In the genomic region with DNA sequence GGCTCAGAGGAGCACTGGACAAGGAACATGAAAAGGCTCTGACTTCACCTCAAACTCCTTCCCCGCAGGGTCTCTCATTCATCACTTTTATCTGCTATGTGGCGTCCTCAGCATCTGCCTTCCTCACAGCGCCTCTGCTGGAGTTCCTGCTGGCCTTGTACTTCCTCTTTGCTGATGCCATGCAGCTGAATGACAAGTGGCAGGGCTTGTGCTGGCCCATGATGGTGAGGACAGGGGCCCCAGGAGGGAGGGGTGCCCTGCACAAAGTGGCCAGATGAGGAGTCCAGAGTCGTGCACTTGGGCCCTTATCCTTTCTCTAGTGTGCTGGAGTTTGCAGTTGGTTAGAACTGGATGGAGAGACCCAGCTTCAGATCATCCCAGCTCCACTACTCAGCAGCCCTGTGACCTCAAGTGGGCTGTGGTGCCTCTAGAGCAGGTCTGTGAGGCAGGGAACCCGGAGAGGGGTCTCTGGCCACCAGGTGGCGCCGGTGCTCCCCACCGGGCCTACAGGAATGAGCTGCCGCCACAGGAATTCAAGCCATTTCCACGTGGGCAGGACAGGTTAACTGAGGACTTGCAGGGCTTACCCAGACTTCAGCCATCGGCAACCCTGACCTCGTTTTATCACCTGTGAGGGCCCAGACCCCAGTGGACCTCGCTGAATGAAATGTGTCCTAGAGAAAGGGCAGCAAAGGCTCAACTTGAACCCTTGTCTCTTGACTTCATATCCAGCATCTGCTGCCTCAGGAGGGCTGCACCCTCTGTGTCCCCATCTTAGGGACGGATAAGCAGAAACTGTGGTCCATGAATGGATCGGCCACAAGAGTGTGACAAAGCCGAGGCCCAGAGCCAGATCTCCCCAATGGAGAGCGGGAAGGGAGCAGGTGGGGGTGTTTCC, we compare ENCODE assay signal across 8 cellular contexts. TPM values are rescaled to one million over a fixed set of nuclear protein-coding genes. Genes with fewer than 3 reads are reported as not detected.
DNase-seq lines count a peak whose midpoint lies in the region; ATAC-seq lines count a peak whose summit lies in the region.

No MANE protein-coding gene starts in this region.

- CTCF ChIA-PET in activated CD8-positive, alpha-beta T cell treated with anti-CD3 and anti-CD28 coated beads, Interleukin-2, amount 10 ng/mL, durations not matched to agents 7 days and 5 days (lab: Charles Lee): interaction anchor here (0.6 to 4.4 kb wide), 51 partner anchors 8 to 318 kb away, joined by 3 to 48 read pairs (median 5); a partner anchor contains a TSS

- peak overlapping the region; percentile 79 for H3K27ac Mint-ChIP-seq in activated CD8-positive, alpha-beta T cell treated with anti-CD3 and anti-CD28 coated beads, Interleukin-2, amount 10 ng/mL, durations not matched to agents 7 days and 5 days
- H3K27ac Mint-ChIP-seq in memory B cell: no peak overlapping the region

- POLR2A ChIA-PET in activated CD8-positive, alpha-beta T cell treated with anti-CD3 and anti-CD28 coated beads, Interleukin-2, amount 10 ng/mL, durations not matched to agents 7 days and 5 days (lab: Charles Lee): interaction anchor here (0.5 to 2.0 kb wide), 5 partner anchors 10 to 1332 kb away, joined by 3 to 8 read pairs (median 5); a partner anchor contains a TSS

- peaks cover 37% of the 10 kb centered on the region for H3K4me1 Mint-ChIP-seq in activated CD8-positive, alpha-beta T cell treated with anti-CD3 and anti-CD28 coated beads, Interleukin-2, amount 10 ng/mL, durations not matched to agents 7 days and 5 days (ENCODE audit: low read depth)
- H3K4me1 Mint-ChIP-seq in memory B cell: peaks cover 19% of the 10 kb centered on the region

- H3K4me3 ChIP-seq in effector memory CD4-positive, alpha-beta T cell (ENCODE audit: insufficient read depth, low read depth, low read length, poor library complexity, severe bottlenecking): no peak overlapping the region

- DNase-seq in GM04504 (ENCODE audit: low read depth) (peak; percentile 72), NCI-H82 treated with DMSO at 0.1 percent for 48 hours (lab: John Stamatoyannopoulos, UW; ENCODE audit: unreplicated experiment) (peak; percentile 46), memory B cell (ENCODE audit: low spot score in 2 of 2) (peak; percentile 58 to 70)
- DNase-seq in activated CD8-positive, alpha-beta T cell treated with anti-CD3 and anti-CD28 coated beads, Interleukin-2, amount 10 ng/mL, durations not matched to agents 7 days and 5 days: peak; percentile 85
- peak; percentile 57 to 67 (median 65) for DNase-seq in effector memory CD4-positive, alpha-beta T cell
- peak; percentile 75 for DNase-seq in stimulated activated CD8-positive, alpha-beta memory T cell treated with anti-CD3 and anti-CD28 coated beads, Interleukin-15, amount 100 ng/mL, for 24 hours (ENCODE audit: low read depth)

- peaks cover 20% of the 10 kb centered on the region for H3K4me1 ChIP-seq in effector memory CD4-positive, alpha-beta T cell (ENCODE audit: control insufficient read depth, insufficient read depth, low read length, poor library complexity, severe bottlenecking)

- H3K9me3 ChIP-seq in effector memory CD4-positive, alpha-beta T cell (ENCODE audit: control insufficient read depth, low read length): no peaks in the 10 kb centered on the region

- H3K4me3 Mint-ChIP-seq in activated CD8-positive, alpha-beta T cell treated with anti-CD3 and anti-CD28 coated beads, Interleukin-2, amount 10 ng/mL, durations not matched to agents 7 days and 5 days: no peak overlapping the region
- H3K4me3 Mint-ChIP-seq in memory B cell: no peak overlapping the region

- H3K36me3 Mint-ChIP-seq in activated CD8-positive, alpha-beta T cell treated with anti-CD3 and anti-CD28 coated beads, Interleukin-2, amount 10 ng/mL, durations not matched to agents 7 days and 5 days (ENCODE audit: low read depth): peaks cover 60% of the 10 kb centered on the region
- no peaks in the 10 kb centered on the region for H3K36me3 Mint-ChIP-seq in memory B cell

- no peaks in the 10 kb centered on the region for H3K27me3 ChIP-seq in effector memory CD4-positive, alpha-beta T cell (replicated peaks; ENCODE audit: control insufficient read depth, insufficient read depth, low read length, poor library complexity, severe bottlenecking)

- no peaks in the 10 kb centered on the region for H3K9me3 Mint-ChIP-seq in activated CD8-positive, alpha-beta T cell treated with anti-CD3 and anti-CD28 coated beads, Interleukin-2, amount 10 ng/mL, durations not matched to agents 7 days and 5 days (ENCODE audit: insufficient read depth)
- H3K9me3 Mint-ChIP-seq in memory B cell: no peaks in the 10 kb centered on the region

- peak; percentile 43 for ATAC-seq in HG03280 (IDR thresholded peaks at IDR 0.05; ENCODE audit: unreplicated experiment)
- ATAC-seq in activated CD8-positive, alpha-beta T cell treated with anti-CD3 and anti-CD28 coated beads, Interleukin-2, amount 10 ng/mL, durations not matched to agents 7 days and 5 days: peak; percentile 27
- peak; percentile 47 for ATAC-seq in memory B cell (ENCODE audit: low read depth)
- no peak for ATAC-seq in HG02870 (IDR thresholded peaks at IDR 0.05; ENCODE audit: unreplicated experiment)

- H3K36me3 ChIP-seq in effector memory CD4-positive, alpha-beta T cell (ENCODE audit: control insufficient read depth, insufficient read depth, low read length): peaks cover 42% of the 10 kb centered on the region

- no peaks in the 10 kb centered on the region for H3K27me3 Mint-ChIP-seq in activated CD8-positive, alpha-beta T cell treated with anti-CD3 and anti-CD28 coated beads, Interleukin-2, amount 10 ng/mL, durations not matched to agents 7 days and 5 days (ENCODE audit: low read depth)
- H3K27me3 Mint-ChIP-seq in memory B cell: peaks cover 22% of the 10 kb centered on the region

- no peak overlapping the region for H3K27ac ChIP-seq in effector memory CD4-positive, alpha-beta T cell (ENCODE audit: insufficient read depth, low read length, poor library complexity, severe bottlenecking)

RNA-seq across cellular contexts. Expression of a gene that starts 4.0 kb away (rescaled TPM):
- total RNA-seq in activated CD8-positive, alpha-beta T cell treated with anti-CD3 and anti-CD28 coated beads, Interleukin-2, amount 10 ng/mL, durations not matched to agents 7 days and 5 days: 100 to 1,000 TPM; 102 to 104 TPM

RNA-seq across cellular contexts. Expression of a gene that starts 29.2 kb away (rescaled TPM):
- under 1 TPM; 0.68 to 0.82 TPM for total RNA-seq in activated CD8-positive, alpha-beta T cell treated with anti-CD3 and anti-CD28 coated beads, Interleukin-2, amount 10 ng/mL, durations not matched to agents 7 days and 5 days

RNA-seq across cellular contexts. Expression of a gene that starts 42.3 kb away (rescaled TPM):
- 10 to 100 TPM; 13.6 to 15.0 TPM for total RNA-seq in activated CD8-positive, alpha-beta T cell treated with anti-CD3 and anti-CD28 coated beads, Interleukin-2, amount 10 ng/mL, durations not matched to agents 7 days and 5 days

RNA-seq across cellular contexts. Expression of a gene that starts 56.1 kb away (rescaled TPM):
- total RNA-seq in activated CD8-positive, alpha-beta T cell treated with anti-CD3 and anti-CD28 coated beads, Interleukin-2, amount 10 ng/mL, durations not matched to agents 7 days and 5 days: 100 to 1,000 TPM; 137 to 139 TPM

RNA-seq across cellular contexts. Expression of a gene that starts 58.6 kb away (rescaled TPM):
- 1 to 10 TPM; 5.7 to 6.4 TPM for total RNA-seq in activated CD8-positive, alpha-beta T cell treated with anti-CD3 and anti-CD28 coated beads, Interleukin-2, amount 10 ng/mL, durations not matched to agents 7 days and 5 days
